4 cellular contexts compared by ENCODE assay signal in genomic region chr16:1897692-1898091, GRCh38. TPM values are rescaled to one million over a fixed set of nuclear protein-coding genes. Genes with fewer than 3 reads are reported as not detected.
"Had no signal": no experiment of that assay in that cellular context is flagged by ENCODE, and none has a peak within 500 bp of the region (broad histone marks: within the 10 kb centered on the region; RNA-seq: fewer than 3 reads in every experiment).

No MANE protein-coding gene starts in this region.

RNA-seq across cellular contexts. Expression of gene HS3ST6, which starts 20.5 kb away (rescaled TPM):
- total RNA-seq: HT-29, HT1080, IMR-90 had no signal
- polyA plus RNA-seq: IgD-negative memory B cell, IMR-90 had no signal

RNA-seq across cellular contexts. Expression of gene MEIOB, which starts 25.7 kb away (rescaled TPM):
- total RNA-seq: HT-29, HT1080, IMR-90 had no signal
- polyA plus RNA-seq: IgD-negative memory B cell had no signal

RNA-seq across cellular contexts. Expression of gene RPL3L, which starts 56.8 kb away (rescaled TPM):
- total RNA-seq: HT-29, HT1080, IMR-90 had no signal
- polyA plus RNA-seq: IgD-negative memory B cell, IMR-90 had no signal
